In genomic region chr7:25314094-25314708, GRCh38 we compare ENCODE assay signal across 16 cellular contexts.
A peak's percentile ranks its signal among the peaks of the same experiment; 100 is the strongest.
DNase-seq lines count a peak whose midpoint lies in the region; TF ChIP-seq lines count a peak whose summit lies in the region.
"Had no signal": no experiment of that assay in that cellular context is flagged by ENCODE, and none has a peak within 500 bp of the region (broad histone marks: within the 10 kb centered on the region; RNA-seq: fewer than 3 reads in every experiment).

No MANE protein-coding gene starts in this region.

- H3K27ac ChIP-seq in HEK293 (ENCODE audit: extremely low read depth, low read depth, low read length) = no peak overlapping the region
- H3K27ac ChIP-seq in OCI-LY1 (ENCODE audit: low read depth, low read length, poor library complexity, severe bottlenecking) = no peak overlapping the region
- peak overlapping the region; percentile 42 for H3K27ac ChIP-seq in neutrophil
- H3K27ac ChIP-seq: ascending aorta, KMS-11 had no signal

- no peak overlapping the region for H2AFZ ChIP-seq in OCI-LY1 (ENCODE audit: low read length)

- H3K9me2 ChIP-seq in OCI-LY1 (ENCODE audit: low read depth, low read length) = no peaks in the 10 kb centered on the region

- DNase-seq in fibroblast of pulmonary artery (ENCODE audit: low read depth) = peak; percentile 21
- DNase-seq in pons (ENCODE audit: low spot score) = no peak
- DNase-seq in DMS 273 (lab: John Stamatoyannopoulos, UW; ENCODE audit: unreplicated experiment) = no peak
- DNase-seq in glomerular visceral epithelial cell (ENCODE audit: extremely low spot score) = no peak
- DNase-seq: activated CD4-positive, alpha-beta T cell treated with anti-CD3 and anti-CD28 coated beads, Interleukin-2, amount 50 U/mL, for 1 hour; activated gamma-delta T cell treated with Interleukin-2 at 50 U/mL for 16 hours; Caco-2; foreskin fibroblast; NCI-H1105 treated with DMSO at 0.1 percent for 48 hours; NCI-H2171 treated with DMSO at 0.1 percent for 48 hours; NCI-H774 had no signal

- POLR2A ChIA-PET in HEK293 (lab: Yijun Ruan, JAX) = no interaction called here

- H3K4me1 ChIP-seq in HEK293 (ENCODE audit: control insufficient read depth, insufficient read depth, low read length) (peaks cover 13% of the 10 kb centered on the region), OCI-LY1 (ENCODE audit: insufficient read depth, low read length, severe bottlenecking) (no peaks in the 10 kb centered on the region), neutrophil (ENCODE audit: control insufficient read depth in 1 of 2, insufficient read depth in 1 of 2, low read depth in 1 of 2, low read length in 1 of 2) (peaks cover 29 to 34% of the 10 kb centered on the region in 2 experiments)
- H3K4me1 ChIP-seq: ascending aorta, Caco-2 had no signal

- no peak overlapping the region for H3K4me2 ChIP-seq in OCI-LY1 (ENCODE audit: low read length)
- H3K4me2 ChIP-seq: KMS-11 had no signal

- H3K4me3 ChIP-seq in HEK293 (ENCODE audit: low read depth, low read length) (no peak overlapping the region), OCI-LY1 (ENCODE audit: low read depth, low read length, poor library complexity, severe bottlenecking) (no peak overlapping the region), fibroblast of pulmonary artery (replicated peaks; ENCODE audit: low read depth, low read length) (no peak overlapping the region), neutrophil (ENCODE audit: low read depth in 1 of 2, low read length in 1 of 2) (no peak overlapping the region)
- H3K4me3 ChIP-seq: ascending aorta had no signal

- H3K9me3 ChIP-seq in HEK293 (ENCODE audit: control insufficient read depth, insufficient read depth, low read depth, low read length) (no peaks in the 10 kb centered on the region), OCI-LY1 (ENCODE audit: low read length) (no peaks in the 10 kb centered on the region), neutrophil (no peaks in the 10 kb centered on the region)
- H3K9me3 ChIP-seq: ascending aorta, Caco-2 had no signal

- no peaks in the 10 kb centered on the region for H3F3A ChIP-seq in OCI-LY1 (ENCODE audit: insufficient read depth, low read length)

- H3K27me3 ChIP-seq in OCI-LY1 (ENCODE audit: insufficient read depth, low read length) (no peaks in the 10 kb centered on the region), neutrophil (no peaks in the 10 kb centered on the region)
- H3K27me3 ChIP-seq: ascending aorta had no signal

- H4K20me1 ChIP-seq in OCI-LY1 (ENCODE audit: insufficient read depth, low read length) = no peaks in the 10 kb centered on the region

- H3K79me2 ChIP-seq in OCI-LY1 (ENCODE audit: insufficient read depth, low read length) = no peaks in the 10 kb centered on the region

- no peak overlapping the region for H3K9ac ChIP-seq in OCI-LY1 (ENCODE audit: low read length)
- H3K9ac ChIP-seq: KMS-11 had no signal

- CTCF ChIA-PET in HEK293 (lab: Yijun Ruan, JAX) = interaction anchor here (0.6 kb wide), 1 partner anchor 458 kb away, joined by 3 read pairs; no protein-coding TSS in a partner anchor

- TF ChIP-seq CTCF in HEK293 (tag by site-specific recombination; IDR thresholded peaks at IDR 0.05) (peak; percentile 46; the same call in 1 of the 2 replicates), OCI-LY1 (IDR thresholded peaks at IDR 0.05; ENCODE audit: low read length) (peak; percentile 21; the same call in 1 of the 2 replicates), fibroblast of pulmonary artery (IDR thresholded peaks at IDR 0.05; ENCODE audit: low read length, missing control alignments) (no peak), neutrophil (IDR thresholded peaks at IDR 0.05) (no peak)

- H3K36me3 ChIP-seq in HEK293 (ENCODE audit: control insufficient read depth in 2 of 2, insufficient read depth in 1 of 2, low read length in 2 of 2) = no peaks in the 10 kb centered on the region
- no peaks in the 10 kb centered on the region for H3K36me3 ChIP-seq in OCI-LY1 (ENCODE audit: insufficient read depth, low read length)
- H3K36me3 ChIP-seq in neutrophil = no peaks in the 10 kb centered on the region
- H3K36me3 ChIP-seq: ascending aorta had no signal

TF ChIP-seq in HEK293, 187 proteins besides CTCF, POLR2A, EP300 and RAD21:
- TF ChIP-seq ZNF394 (tag by site-specific recombination; IDR thresholded peaks at IDR 0.05; ENCODE audit: borderline replicate concordance) = no peak
- TF ChIP-seq ZNF776 (tag by site-specific recombination; IDR thresholded peaks at IDR 0.05; ENCODE audit: borderline replicate concordance) = no peak
- TF ChIP-seq HOXD13 (CRISPR knock-in tag; IDR thresholded peaks at IDR 0.05; ENCODE audit: borderline replicate concordance) = no peak
- no peak for TF ChIP-seq BCL11B (tag by site-specific recombination; IDR thresholded peaks at IDR 0.05; ENCODE audit: low read depth)
- no peak for TF ChIP-seq ZNF2 (tag by site-specific recombination; IDR thresholded peaks at IDR 0.05)
- TF ChIP-seq BCL11A (tag by site-specific recombination; IDR thresholded peaks at IDR 0.05; ENCODE audit: low read depth) = no peak
- no peak for TF ChIP-seq KLF10 (tag by site-specific recombination; IDR thresholded peaks at IDR 0.05)
- no peak for TF ChIP-seq ZNF24 (tag by site-specific recombination; IDR thresholded peaks at IDR 0.05)
- TF ChIP-seq ZNF398 (tag by site-specific recombination; IDR thresholded peaks at IDR 0.05) = no peak
- TF ChIP-seq ZNF768 (tag by site-specific recombination; IDR thresholded peaks at IDR 0.05) = no peak

Comparison
In these comparisons a context has a peak if more than half of its experiments do, and no peak if none do; other contexts are left out.
1. CTCF ChIP-seq: peak in HEK293 (single experiment) and OCI-LY1 (single experiment); none in fibroblast of pulmonary artery (single experiment) and neutrophil (single experiment).